32 cellular contexts compared by ENCODE assay signal in genomic region chr7:36683111-36683510, GRCh38. TPM values are rescaled to one million over a fixed set of nuclear protein-coding genes. Genes with fewer than 3 reads are reported as not detected.
A peak's percentile ranks its signal among the peaks of the same experiment; 100 is the strongest.
DNase-seq lines count a peak whose midpoint lies in the region; ATAC-seq and TF ChIP-seq lines count a peak whose summit lies in the region.
"Had no signal": no experiment of that assay in that cellular context is flagged by ENCODE, and none has a peak within 500 bp of the region (broad histone marks: within the 10 kb centered on the region; RNA-seq: fewer than 3 reads in every experiment).

No MANE protein-coding gene starts in this region.

- peak overlapping the region; percentile 62 to 75 for H3K27ac Mint-ChIP-seq in activated naive CD4-positive, alpha-beta T cell treated with anti-CD3 and anti-CD28 coated beads, Interleukin-2, amount 50 U/mL, for 72 hours
- H3K27ac Mint-ChIP-seq in activated naive CD4-positive, alpha-beta T cell treated with anti-CD3 and anti-CD28 coated beads for 36 hours, result no peak overlapping the region
- peak overlapping the region; percentile 79 for H3K27ac Mint-ChIP-seq in activated naive CD8-positive, alpha-beta T cell treated with anti-CD3 and anti-CD28 coated beads for 36 hours
- H3K27ac Mint-ChIP-seq: activated naive CD4-positive, alpha-beta T cell treated with anti-CD3 and anti-CD28 coated beads, Interleukin-2, amount 10 ng/mL, durations not matched to agents 7 days and 5 days; IgD-negative memory B cell; memory B cell; neural progenitor cell had no signal

- ATAC-seq in activated naive CD4-positive, alpha-beta T cell treated with anti-CD3 and anti-CD28 coated beads, Interleukin-2, amount 50 U/mL, for 72 hours, result no peak
- ATAC-seq in foreskin keratinocyte (no peak), GM21619 (IDR thresholded peaks at IDR 0.05; ENCODE audit: unreplicated experiment) (no peak)
- ATAC-seq: left lobe of liver had no signal

- no peaks in the 10 kb centered on the region for H3K27me3 Mint-ChIP-seq in activated naive CD4-positive, alpha-beta T cell treated with anti-CD3 and anti-CD28 coated beads for 36 hours (ENCODE audit: low read depth)
- no peaks in the 10 kb centered on the region for H3K27me3 Mint-ChIP-seq in activated naive CD8-positive, alpha-beta T cell treated with anti-CD3 and anti-CD28 coated beads for 36 hours
- H3K27me3 Mint-ChIP-seq: activated naive CD4-positive, alpha-beta T cell treated with anti-CD3 and anti-CD28 coated beads, Interleukin-2, amount 10 ng/mL, durations not matched to agents 7 days and 5 days had no signal

- no peak for DNase-seq in activated naive CD4-positive, alpha-beta T cell treated with anti-CD3 and anti-CD28 coated beads, Interleukin-2, amount 50 U/mL, for 72 hours (ENCODE audit: low spot score in 2 of 2)
- no peak for DNase-seq in activated naive CD4-positive, alpha-beta T cell treated with anti-CD3 and anti-CD28 coated beads for 36 hours
- no peak for DNase-seq in activated naive CD8-positive, alpha-beta T cell treated with anti-CD3 and anti-CD28 coated beads for 36 hours
- no peak for DNase-seq in foreskin keratinocyte
- DNase-seq in SJCRH30, result no peak
- DNase-seq in stimulated activated naive CD4-positive, alpha-beta T cell (lab: John Stamatoyannopoulos, UW), result no peak
- DNase-seq: activated CD8-positive, alpha-beta memory T cell treated with anti-CD3 and anti-CD28 coated beads for 24 hours; activated naive CD4-positive, alpha-beta T cell treated with anti-CD3 and anti-CD28 coated beads, Interleukin-2, amount 10 ng/mL, durations not matched to agents 7 days and 5 days; anterior cingulate cortex; effector CD8-positive, alpha-beta T cell; EL; NCI-H1694; NCI-H510A; RPMI8226; stimulated activated CD4-positive, alpha-beta T cell treated with anti-CD3 and anti-CD28 coated beads, Interleukin-1b, Interleukin-23, amount 100 ng/mL, for 48 hours; stomach; T-helper 1 cell; thyroid gland had no signal

- peaks cover 39% of the 10 kb centered on the region for H3K4me1 ChIP-seq in foreskin keratinocyte
- peaks cover 4% of the 10 kb centered on the region; the same call in 1 of the 2 replicates for H3K4me1 ChIP-seq in SJCRH30
- H3K4me1 ChIP-seq: neural progenitor cell, parathyroid adenoma, right atrium auricular region, stomach, thyroid gland, vagina had no signal

- H3K4me1 Mint-ChIP-seq in activated naive CD4-positive, alpha-beta T cell treated with anti-CD3 and anti-CD28 coated beads for 36 hours (ENCODE audit: low read depth), result peaks cover 48% of the 10 kb centered on the region
- peaks cover 77% of the 10 kb centered on the region for H3K4me1 Mint-ChIP-seq in activated naive CD8-positive, alpha-beta T cell treated with anti-CD3 and anti-CD28 coated beads for 36 hours
- H3K4me1 Mint-ChIP-seq: neural progenitor cell had no signal

- H3K27ac ChIP-seq in foreskin keratinocyte (peak overlapping the region; percentile 74), SJCRH30 (no peak overlapping the region)
- H3K27ac ChIP-seq: cardiac muscle cell, coronary artery, neural progenitor cell, parathyroid adenoma, right atrium auricular region, stomach, thyroid gland, vagina had no signal

- no peak overlapping the region for H3K4me3 Mint-ChIP-seq in activated naive CD4-positive, alpha-beta T cell treated with anti-CD3 and anti-CD28 coated beads for 36 hours
- H3K4me3 Mint-ChIP-seq in activated naive CD8-positive, alpha-beta T cell treated with anti-CD3 and anti-CD28 coated beads for 36 hours, result no peak overlapping the region
- H3K4me3 Mint-ChIP-seq: activated naive CD4-positive, alpha-beta T cell treated with anti-CD3 and anti-CD28 coated beads, Interleukin-2, amount 10 ng/mL, durations not matched to agents 7 days and 5 days; IgD-negative memory B cell; memory B cell; neural progenitor cell had no signal

- peaks cover 0 to 9% of the 10 kb centered on the region in 2 donors for H3K36me3 Mint-ChIP-seq in activated naive CD4-positive, alpha-beta T cell treated with anti-CD3 and anti-CD28 coated beads, Interleukin-2, amount 50 U/mL, for 72 hours
- no peaks in the 10 kb centered on the region for H3K36me3 Mint-ChIP-seq in activated naive CD4-positive, alpha-beta T cell treated with anti-CD3 and anti-CD28 coated beads for 36 hours (ENCODE audit: low read depth)
- peaks cover 44% of the 10 kb centered on the region for H3K36me3 Mint-ChIP-seq in activated naive CD8-positive, alpha-beta T cell treated with anti-CD3 and anti-CD28 coated beads for 36 hours
- H3K36me3 Mint-ChIP-seq: IgD-negative memory B cell, memory B cell, neural progenitor cell had no signal

- no peaks in the 10 kb centered on the region for H3K9me3 Mint-ChIP-seq in activated naive CD4-positive, alpha-beta T cell treated with anti-CD3 and anti-CD28 coated beads, Interleukin-2, amount 50 U/mL, for 72 hours
- H3K9me3 Mint-ChIP-seq in activated naive CD4-positive, alpha-beta T cell treated with anti-CD3 and anti-CD28 coated beads for 36 hours, result no peaks in the 10 kb centered on the region
- peaks cover 11% of the 10 kb centered on the region for H3K9me3 Mint-ChIP-seq in activated naive CD8-positive, alpha-beta T cell treated with anti-CD3 and anti-CD28 coated beads for 36 hours
- H3K9me3 Mint-ChIP-seq: activated naive CD4-positive, alpha-beta T cell treated with anti-CD3 and anti-CD28 coated beads, Interleukin-2, amount 10 ng/mL, durations not matched to agents 7 days and 5 days; IgD-negative memory B cell; memory B cell; neural progenitor cell had no signal

- CTCF ChIA-PET in activated naive CD4-positive, alpha-beta T cell treated with anti-CD3 and anti-CD28 coated beads for 36 hours (lab: Charles Lee), result interaction anchor here (3.6 kb wide), 1 partner anchor 13 kb away, joined by 19 read pairs; no protein-coding TSS in a partner anchor

- no peaks in the 10 kb centered on the region for H3K36me3 ChIP-seq in SJCRH30
- H3K36me3 ChIP-seq: cardiac muscle cell, neural progenitor cell, right atrium auricular region, stomach, thyroid gland, vagina had no signal

- no peaks in the 10 kb centered on the region for H3K9me3 ChIP-seq in SJCRH30 (replicated peaks)
- H3K9me3 ChIP-seq: right atrium auricular region, stomach, thyroid gland, vagina had no signal

- H3K27me3 ChIP-seq in foreskin keratinocyte (no peaks in the 10 kb centered on the region), SJCRH30 (no peaks in the 10 kb centered on the region)
- H3K27me3 ChIP-seq: cardiac muscle cell, neural progenitor cell, right atrium auricular region, stomach, thyroid gland, vagina had no signal

- no peak for TF ChIP-seq CTCF in foreskin keratinocyte (conservative IDR thresholded peaks at IDR 0.05)

- no peak overlapping the region for H3K4me3 ChIP-seq in SJCRH30
- H3K4me3 ChIP-seq: cardiac muscle cell, coronary artery, neural progenitor cell, right atrium auricular region, smooth muscle cell, stomach, thyroid gland, vagina had no signal

- intact Hi-C loops in activated naive CD4-positive, alpha-beta T cell treated with anti-CD3 and anti-CD28 coated beads for 36 hours (cut with micrococcal nuclease), result no loop called here

RNA-seq across cellular contexts. Expression of gene AOAH, which starts 41.2 kb away (rescaled TPM):
- 1 to 10 TPM; 5.2 to 6.0 TPM for total RNA-seq in activated naive CD4-positive, alpha-beta T cell treated with anti-CD3 and anti-CD28 coated beads, Interleukin-2, amount 50 U/mL, for 72 hours
- 1 to 10 TPM in 1 of 2 experiments, under 1 TPM in 1; 0.67 to 1.2 TPM for total RNA-seq in activated naive CD4-positive, alpha-beta T cell treated with anti-CD3 and anti-CD28 coated beads for 36 hours
- total RNA-seq in activated naive CD8-positive, alpha-beta T cell treated with anti-CD3 and anti-CD28 coated beads for 36 hours, result 1 to 10 TPM; 5.3 to 7.1 TPM
- 0.31 TPM in 1 of 2 replicates, not detected in the other for total RNA-seq in foreskin keratinocyte
- 0.09 and 0.10 TPM in 2 replicates for polyA plus RNA-seq in foreskin keratinocyte
- 0.10 and 1.3 TPM in 2 replicates for total RNA-seq in SJCRH30 (2014; rRNA removed; shearing (Covaris generic))
- total RNA-seq: cardiac muscle cell, H1, smooth muscle cell had no signal
- polyA plus RNA-seq: AG04450, BJ, cardiac muscle cell, smooth muscle cell had no signal
